In the genomic region with DNA sequence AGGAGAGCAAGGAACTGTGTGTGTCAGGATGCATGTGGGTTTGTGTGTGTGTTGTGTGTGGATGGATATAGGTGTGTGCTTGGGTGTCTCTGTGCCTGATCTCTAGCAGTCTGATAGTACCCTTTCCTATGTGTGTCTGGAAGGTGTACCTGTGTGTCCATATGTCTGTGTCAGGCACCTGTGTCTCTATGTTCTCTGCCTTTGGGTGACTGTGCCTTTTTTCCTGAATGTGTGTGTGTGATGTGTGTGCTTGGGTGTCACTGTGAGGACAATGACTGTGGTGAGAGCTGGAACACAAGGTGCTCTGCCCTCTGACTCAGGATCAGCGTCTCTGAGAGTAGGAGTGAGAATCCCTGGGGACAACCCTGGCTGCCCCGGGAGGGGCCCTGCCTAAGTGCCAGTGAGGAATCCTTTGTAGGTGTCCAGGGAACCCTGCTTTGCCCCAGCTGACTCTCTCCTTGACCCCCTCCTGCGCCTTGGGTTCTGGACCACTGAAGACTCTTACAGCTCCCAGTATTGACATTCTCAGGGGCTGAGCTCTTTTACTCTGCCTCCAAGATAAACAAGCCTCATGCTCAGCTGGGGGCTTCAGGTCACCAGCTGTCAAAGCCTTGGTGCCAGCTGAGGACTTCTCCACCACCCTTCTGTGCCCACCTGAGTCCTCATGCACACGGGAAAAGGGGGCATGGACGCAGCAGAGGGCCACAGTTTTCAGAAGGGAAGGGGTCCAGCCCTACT, we compare ENCODE assay signal across 8 cellular contexts. TPM values are rescaled to one million over a fixed set of nuclear protein-coding genes. Genes with fewer than 3 reads are reported as not detected.
DNase-seq lines count a peak whose midpoint lies in the region.

No MANE protein-coding gene starts in this region.

- H3K27ac ChIP-seq in iPS-18a (ENCODE audit: low read length): no peak overlapping the region
- no peak overlapping the region for H3K27ac ChIP-seq in stomach smooth muscle (ENCODE audit: low read length)

- H3K4me3 ChIP-seq in iPS-18a (ENCODE audit: low read length): peak overlapping the region; percentile 54
- peak overlapping the region; percentile 14 to 64 for H3K4me3 ChIP-seq in stomach smooth muscle (ENCODE audit: low read length in 2 of 2)

- peak overlapping the region; percentile 12 for H3K4me3 Mint-ChIP-seq in activated CD4-positive, alpha-beta memory T cell treated with anti-CD3 and anti-CD28 coated beads, Interleukin-2, amount 10 ng/mL, durations not matched to agents 7 days and 5 days
- H3K4me3 Mint-ChIP-seq in activated CD4-positive, alpha-beta memory T cell treated with anti-CD3 and anti-CD28 coated beads for 36 hours: no peak overlapping the region

- peaks cover 7% of the 10 kb centered on the region for H3K4me1 ChIP-seq in iPS-18a (ENCODE audit: control insufficient read depth, low read depth, low read length)
- peaks cover 43% of the 10 kb centered on the region for H3K4me1 ChIP-seq in stomach smooth muscle (ENCODE audit: control insufficient read depth, insufficient read depth, low read length)

- H3K36me3 ChIP-seq in iPS-18a (ENCODE audit: control insufficient read depth, low read depth, low read length) (no peaks in the 10 kb centered on the region), stomach smooth muscle (ENCODE audit: control insufficient read depth in 2 of 2, insufficient read depth in 2 of 2, low read length in 2 of 2) (no peaks in the 10 kb centered on the region)

- CTCF ChIA-PET in activated CD4-positive, alpha-beta memory T cell treated with anti-CD3 and anti-CD28 coated beads, Interleukin-2, amount 10 ng/mL, durations not matched to agents 7 days and 5 days (lab: Charles Lee): interaction anchor here (2.0 kb wide), 1 partner anchor 17 kb away, joined by 7 read pairs; no protein-coding TSS in a partner anchor
- CTCF ChIA-PET in activated CD4-positive, alpha-beta memory T cell treated with anti-CD3 and anti-CD28 coated beads for 36 hours (lab: Charles Lee): interaction anchor here (1.2 to 4.8 kb wide), 3 partner anchors 7 to 34 kb away, joined by 4 to 37 read pairs (median 4); no protein-coding TSS in a partner anchor

- peaks cover 61% of the 10 kb centered on the region for H3K27me3 ChIP-seq in iPS-18a (ENCODE audit: control insufficient read depth, insufficient read depth, low read length)
- peaks cover 32 to 41% of the 10 kb centered on the region in 2 donors for H3K27me3 ChIP-seq in stomach smooth muscle (ENCODE audit: control insufficient read depth in 1 of 2, insufficient read depth in 2 of 2, low read length in 2 of 2)

- H3K9ac ChIP-seq in iPS-18a (ENCODE audit: low read length) (no peak overlapping the region), stomach smooth muscle (ENCODE audit: low read length in 2 of 2) (no peak overlapping the region)

- H3K4me1 Mint-ChIP-seq in activated CD4-positive, alpha-beta memory T cell treated with anti-CD3 and anti-CD28 coated beads, Interleukin-2, amount 10 ng/mL, durations not matched to agents 7 days and 5 days: peaks cover 61% of the 10 kb centered on the region
- H3K4me1 Mint-ChIP-seq in activated CD4-positive, alpha-beta memory T cell treated with anti-CD3 and anti-CD28 coated beads for 36 hours (ENCODE audit: low read depth): peaks cover 35% of the 10 kb centered on the region

- no peaks in the 10 kb centered on the region for H3K9me3 Mint-ChIP-seq in activated CD4-positive, alpha-beta memory T cell treated with anti-CD3 and anti-CD28 coated beads, Interleukin-2, amount 10 ng/mL, durations not matched to agents 7 days and 5 days
- no peaks in the 10 kb centered on the region for H3K9me3 Mint-ChIP-seq in activated CD4-positive, alpha-beta memory T cell treated with anti-CD3 and anti-CD28 coated beads for 36 hours

- H3K9me3 ChIP-seq in iPS-18a (ENCODE audit: control insufficient read depth, low read depth, low read length): no peaks in the 10 kb centered on the region
- H3K9me3 ChIP-seq in stomach smooth muscle (ENCODE audit: control insufficient read depth in 2 of 2, low read length in 2 of 2): no peaks in the 10 kb centered on the region

- H3K27ac Mint-ChIP-seq in activated CD4-positive, alpha-beta memory T cell treated with anti-CD3 and anti-CD28 coated beads, Interleukin-2, amount 10 ng/mL, durations not matched to agents 7 days and 5 days: no peak overlapping the region
- H3K27ac Mint-ChIP-seq in activated CD4-positive, alpha-beta memory T cell treated with anti-CD3 and anti-CD28 coated beads for 36 hours: no peak overlapping the region

- no peaks in the 10 kb centered on the region for H3K36me3 Mint-ChIP-seq in activated CD4-positive, alpha-beta memory T cell treated with anti-CD3 and anti-CD28 coated beads, Interleukin-2, amount 10 ng/mL, durations not matched to agents 7 days and 5 days (ENCODE audit: low read depth)
- no peaks in the 10 kb centered on the region for H3K36me3 Mint-ChIP-seq in activated CD4-positive, alpha-beta memory T cell treated with anti-CD3 and anti-CD28 coated beads for 36 hours

- POLR2A ChIA-PET in activated CD4-positive, alpha-beta memory T cell treated with anti-CD3 and anti-CD28 coated beads, Interleukin-2, amount 10 ng/mL, durations not matched to agents 7 days and 5 days (lab: Charles Lee): interaction anchor here (5.1 kb wide), 1 partner anchor 14 kb away, joined by 22 read pairs; a partner anchor contains a TSS
- POLR2A ChIA-PET in activated CD4-positive, alpha-beta memory T cell treated with anti-CD3 and anti-CD28 coated beads for 36 hours (lab: Charles Lee): no interaction called here

- H3K27me3 Mint-ChIP-seq in activated CD4-positive, alpha-beta memory T cell treated with anti-CD3 and anti-CD28 coated beads, Interleukin-2, amount 10 ng/mL, durations not matched to agents 7 days and 5 days: peaks cover 47% of the 10 kb centered on the region
- peaks cover 26% of the 10 kb centered on the region for H3K27me3 Mint-ChIP-seq in activated CD4-positive, alpha-beta memory T cell treated with anti-CD3 and anti-CD28 coated beads for 36 hours

- intact Hi-C loops in activated CD4-positive, alpha-beta memory T cell treated with anti-CD3 and anti-CD28 coated beads for 36 hours (cut with micrococcal nuclease): no loop called here

- DNase-seq in activated CD4-positive, alpha-beta memory T cell treated with anti-CD3 and anti-CD28 coated beads, Interleukin-2, amount 10 ng/mL, durations not matched to agents 7 days and 5 days: no peak
- DNase-seq in activated CD4-positive, alpha-beta memory T cell treated with anti-CD3 and anti-CD28 coated beads for 36 hours: no peak
- DNase-seq in RPMI8226 (peak; percentile 50), NCI-H2029 (lab: John Stamatoyannopoulos, UW) (no peak), glomerular visceral epithelial cell (ENCODE audit: extremely low spot score) (no peak)
- DNase-seq in stimulated activated CD4-positive, alpha-beta T cell treated with anti-CD3 and anti-CD28 coated beads, Interleukin-2, amount 100 ng/mL, for 24 hours: no peak

RNA-seq across cellular contexts. Expression of a gene that starts 0.7 kb away (rescaled TPM):
- total RNA-seq in activated CD4-positive, alpha-beta memory T cell treated with anti-CD3 and anti-CD28 coated beads, Interleukin-2, amount 10 ng/mL, durations not matched to agents 7 days and 5 days: 1 to 10 TPM; 3.9 to 4.9 TPM
- total RNA-seq in activated CD4-positive, alpha-beta memory T cell treated with anti-CD3 and anti-CD28 coated beads for 36 hours: 1 to 10 TPM; 2.4 to 2.6 TPM

RNA-seq across cellular contexts. Expression of a gene that starts 14.4 kb away (rescaled TPM):
- total RNA-seq in activated CD4-positive, alpha-beta memory T cell treated with anti-CD3 and anti-CD28 coated beads, Interleukin-2, amount 10 ng/mL, durations not matched to agents 7 days and 5 days: 1 to 10 TPM; 6.6 to 8.5 TPM
- 1 to 10 TPM; 5.0 to 6.1 TPM for total RNA-seq in activated CD4-positive, alpha-beta memory T cell treated with anti-CD3 and anti-CD28 coated beads for 36 hours

RNA-seq across cellular contexts. Expression of a gene that starts 26.8 kb away (rescaled TPM):
- 10 to 100 TPM; 73.9 to 76.4 TPM for total RNA-seq in activated CD4-positive, alpha-beta memory T cell treated with anti-CD3 and anti-CD28 coated beads, Interleukin-2, amount 10 ng/mL, durations not matched to agents 7 days and 5 days
- total RNA-seq in activated CD4-positive, alpha-beta memory T cell treated with anti-CD3 and anti-CD28 coated beads for 36 hours: 10 to 100 TPM; 54.3 to 60.5 TPM

RNA-seq across cellular contexts. Expression of a gene that starts 44.3 kb away (rescaled TPM):
- not detected for total RNA-seq in activated CD4-positive, alpha-beta memory T cell treated with anti-CD3 and anti-CD28 coated beads, Interleukin-2, amount 10 ng/mL, durations not matched to agents 7 days and 5 days
- under 1 TPM in 1 of 2 experiments, not detected in 1; 0.14 TPM for total RNA-seq in activated CD4-positive, alpha-beta memory T cell treated with anti-CD3 and anti-CD28 coated beads for 36 hours

RNA-seq across cellular contexts. Expression of a gene that starts 44.3 kb away (rescaled TPM):
- under 1 TPM; 0.18 to 0.40 TPM for total RNA-seq in activated CD4-positive, alpha-beta memory T cell treated with anti-CD3 and anti-CD28 coated beads, Interleukin-2, amount 10 ng/mL, durations not matched to agents 7 days and 5 days
- 1 to 10 TPM; 1.1 to 1.3 TPM for total RNA-seq in activated CD4-positive, alpha-beta memory T cell treated with anti-CD3 and anti-CD28 coated beads for 36 hours
